Comparison of ENCODE assay signal across 11 cellular contexts in the genomic region with DNA sequence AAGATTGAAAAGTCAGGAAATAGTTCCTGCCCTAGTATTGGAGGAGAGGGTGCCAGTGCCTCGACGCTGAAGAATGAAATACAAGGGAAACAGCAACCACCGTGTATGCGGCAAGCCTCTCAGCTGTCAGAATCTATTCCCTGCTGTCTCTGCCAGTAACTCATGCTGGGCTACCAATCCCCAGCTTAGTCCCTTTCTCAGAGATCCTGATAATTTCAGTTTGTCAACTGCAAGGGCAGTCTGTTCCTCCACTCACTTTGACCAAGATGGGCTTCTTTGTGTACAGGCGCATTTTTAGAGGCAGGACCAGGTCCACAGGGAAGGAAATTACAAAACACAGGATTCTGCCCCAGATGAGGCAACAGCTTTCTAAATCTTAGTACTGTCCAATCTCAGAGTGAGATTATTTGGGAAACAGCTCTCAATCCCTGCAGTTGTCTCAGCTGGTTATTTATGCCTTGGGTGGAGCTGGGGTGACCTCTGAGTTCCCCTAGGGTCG. TPM values are rescaled to one million over a fixed set of nuclear protein-coding genes. Genes with fewer than 3 reads are reported as not detected.
A peak's percentile ranks its signal among the peaks of the same experiment; 100 is the strongest.
DNase-seq lines count a peak whose midpoint lies in the region; ATAC-seq, FAIRE-seq and TF ChIP-seq lines count a peak whose summit lies in the region.
"Had no signal": no experiment of that assay in that cellular context is flagged by ENCODE, and none has a peak within 500 bp of the region (broad histone marks: within the 10 kb centered on the region; RNA-seq: fewer than 3 reads in every experiment).

No MANE protein-coding gene starts in this region.

- H3K79me2 ChIP-seq in H1 (ENCODE audit: control insufficient read depth in 1 of 2, insufficient read depth in 2 of 2, low read length in 2 of 2): no peaks in the 10 kb centered on the region
- H3K79me2 ChIP-seq in osteoblast (ENCODE audit: insufficient read depth, low read length): peaks cover 60% of the 10 kb centered on the region

- H3K4me1 Mint-ChIP-seq in Calu3 (ENCODE audit: low read depth, unreplicated experiment): peaks cover 43% of the 10 kb centered on the region
- peaks cover 24% of the 10 kb centered on the region for H3K4me1 Mint-ChIP-seq in activated CD4-positive, alpha-beta T cell treated with anti-CD3 and anti-CD28 coated beads for 36 hours

- no peak for DNase-seq in Calu3
- DNase-seq in NCI-H526 treated with DMSO at 0.1 percent for 48 hours (lab: John Stamatoyannopoulos, UW): peak; percentile 40
- no peak for DNase-seq in H1 (ENCODE audit: low read depth in 1 of 2, low spot score in 2 of 2)
- DNase-seq in osteoblast (ENCODE audit: insufficient read length, low spot score, missing footprints): peak; percentile 70
- DNase-seq in MV-4-11 (lab: John Stamatoyannopoulos, UW): no peak
- no peak for DNase-seq in activated CD4-positive, alpha-beta T cell treated with anti-CD3 and anti-CD28 coated beads for 36 hours
- DNase-seq: activated naive CD8-positive, alpha-beta T cell treated with anti-CD3 and anti-CD28 coated beads, Interleukin-2, amount 10 ng/mL, durations not matched to agents 7 days and 5 days; NCI-H1048 had no signal

- no peak overlapping the region for H2BK120ac ChIP-seq in H1 (replicated peaks; ENCODE audit: low read depth, low read length)

- 67% methylated on average over 6 of the region's 6 CpGs; no CpG with 5 or more reads in 1 of the 2 experiments for WGBS in H1 (ENCODE audit: extremely low coverage in 1 of 2, insufficient coverage in 1 of 2, insufficient read length in 1 of 2, insufficient replicate concordance in 2 of 2, low coverage in 1 of 2, low lambda C conversion rate in 2 of 2, missing lambda C conversion rate in 1 of 2), 2 experiments

- no peak overlapping the region for H2BK20ac ChIP-seq in H1 (ENCODE audit: low read length)

- TF ChIP-seq CTCF in Calu3 (IDR thresholded peaks at IDR 0.05; ENCODE audit: unreplicated experiment): no peak
- no peak for TF ChIP-seq CTCF in H1 (IDR thresholded peaks at IDR 0.05; ENCODE audit: control extremely low read depth in 1 of 3, insufficient read depth in 1 of 3, low read depth in 1 of 3, low read length in 3 of 3)
- no peak for TF ChIP-seq CTCF in osteoblast (IDR thresholded peaks at IDR 0.05; ENCODE audit: extremely low read depth, low read depth, low read length)

- no peak for TF ChIP-seq RAD21 in H1 (IDR thresholded peaks at IDR 0.05 in 1 of 2, conservative IDR thresholded peaks at IDR 0.05 in 1 of 2; ENCODE audit: low read depth in 2 of 2, low read length in 2 of 2)

- H2AFZ ChIP-seq in H1 (ENCODE audit: low read length) (no peak overlapping the region), osteoblast (ENCODE audit: low read length) (peak overlapping the region; percentile 25)

- H3K4me1 ChIP-seq in H1 (replicated peaks in 1 of 4; ENCODE audit: control insufficient read depth in 3 of 4, insufficient read depth in 4 of 4, low read length in 3 of 4): peaks cover 3 to 7% (median 6%) of the 10 kb centered on the region in 4 experiments; a peak in 6 of 7 replicates
- H3K4me1 ChIP-seq in osteoblast (ENCODE audit: insufficient read depth, low read length): peaks cover 31% of the 10 kb centered on the region
- H3K4me1 ChIP-seq: pancreas had no signal

- no peak for TF ChIP-seq EP300 in H1 (IDR thresholded peaks at IDR 0.05; ENCODE audit: borderline replicate concordance in 1 of 2, low read depth in 2 of 2, low read length in 2 of 2)

- no peak overlapping the region for H2AK5ac ChIP-seq in H1 (ENCODE audit: low read depth, low read length)

- no peak overlapping the region for H4K5ac ChIP-seq in H1 (ENCODE audit: insufficient read length, low read depth, low read length)

- no peak overlapping the region for H3K14ac ChIP-seq in H1 (ENCODE audit: insufficient read length)

- no peak for FAIRE-seq in H1 (lab: Jason Lieb, UNC)
- FAIRE-seq: pancreas had no signal

- no peak overlapping the region; the same call in 1 of the 2 replicates for H2BK12ac ChIP-seq in H1 (ENCODE audit: low read depth, low read length)

- no peak overlapping the region for H3K4ac ChIP-seq in H1 (replicated peaks; ENCODE audit: insufficient read length, low read depth, low read length)

- H3K27ac ChIP-seq in H1 (ENCODE audit: low read depth, low read length) (no peak overlapping the region), osteoblast (ENCODE audit: low read depth, low read length) (peak overlapping the region; percentile 81)
- H3K27ac ChIP-seq: pancreas had no signal

- POLR2A ChIA-PET in H1 (lab: Charles Lee; ENCODE audit: partially characterized antibody): interaction anchor here (0.5 to 9.9 kb wide), 11 partner anchors 10 to 744 kb away, joined by 3 to 83 read pairs (median 8); partner anchors contain the start of genes NOB1, TERF2 and WWP2
- POLR2A ChIA-PET in activated CD4-positive, alpha-beta T cell treated with anti-CD3 and anti-CD28 coated beads for 36 hours (lab: Charles Lee): interaction anchor here (0.6 to 2.0 kb wide), 3 partner anchors 30 to 255 kb away, joined by 3 to 5 read pairs (median 4); partner anchors contain the start of gene NOB1

- no peak overlapping the region for H3K18ac ChIP-seq in H1 (ENCODE audit: extremely low read depth, low read length)

- no peak for ATAC-seq in HG03039 (IDR thresholded peaks at IDR 0.05; ENCODE audit: unreplicated experiment)
- no peak for ATAC-seq in HG03457 (IDR thresholded peaks at IDR 0.05; ENCODE audit: unreplicated experiment)
- ATAC-seq in activated CD4-positive, alpha-beta T cell treated with anti-CD3 and anti-CD28 coated beads for 36 hours: no peak
- ATAC-seq: pancreas had no signal

- no peak overlapping the region for H3K9ac ChIP-seq in H1 (replicated peaks in 1 of 4; ENCODE audit: extremely low read depth in 1 of 4, low read depth in 3 of 4, low read length in 3 of 4)

- H3K36me3 ChIP-seq in H1 (ENCODE audit: control insufficient read depth in 2 of 4, insufficient read depth in 4 of 4, low read length in 3 of 4) (no peaks in the 10 kb centered on the region), osteoblast (ENCODE audit: insufficient read depth, low read length) (peaks cover 18% of the 10 kb centered on the region)
- H3K36me3 ChIP-seq: pancreas had no signal

- H3K4me3 ChIP-seq in H1 (ENCODE audit: extremely low read depth in 1 of 4, insufficient read depth in 2 of 4, low read depth in 3 of 4, low read length in 4 of 4) (no peak overlapping the region), osteoblast (ENCODE audit: insufficient read depth, low read length) (peak overlapping the region; percentile 87)

- H3K27me3 ChIP-seq in H1 (replicated peaks in 1 of 4; ENCODE audit: control insufficient read depth in 3 of 4, extremely low read depth in 1 of 4, insufficient read depth in 3 of 4, low read length in 3 of 4): no peaks in the 10 kb centered on the region
- no peaks in the 10 kb centered on the region for H3K27me3 ChIP-seq in osteoblast (ENCODE audit: insufficient read depth, low read length)
- H3K27me3 ChIP-seq: pancreas had no signal

- H3K79me1 ChIP-seq in H1 (ENCODE audit: low read depth, low read length): 0 out of 2 replicates have a peak, but pooled peaks cover 2% of the 10 kb centered on the region

- peak overlapping the region; percentile 22 for H4K91ac ChIP-seq in H1 (replicated peaks; ENCODE audit: insufficient read length, low read length)

- peaks cover 8% of the 10 kb centered on the region; the same call in 1 of the 2 replicates for H3K23me2 ChIP-seq in H1 (ENCODE audit: low read depth, low read length)

- H3K4me3 Mint-ChIP-seq in Calu3 (ENCODE audit: low read depth, unreplicated experiment): peak overlapping the region; percentile 81
- H3K4me3 Mint-ChIP-seq in activated CD4-positive, alpha-beta T cell treated with anti-CD3 and anti-CD28 coated beads for 36 hours: no peak overlapping the region

- no peak overlapping the region for H3K56ac ChIP-seq in H1 (replicated peaks; ENCODE audit: insufficient read length, low read depth, low read length)

- no peak overlapping the region for H2BK15ac ChIP-seq in H1 (ENCODE audit: low read length)

- CTCF ChIA-PET in Calu3 (lab: Charles Lee): interaction anchor here (0.6 to 1.7 kb wide), 3 partner anchors 9 to 29 kb away, joined by 3 to 11 read pairs (median 4); partner anchors contain the start of gene NOB1
- CTCF ChIA-PET in H1 (lab: Charles Lee; ENCODE audit: partially characterized antibody): interaction anchor here (0.6 to 13.1 kb wide), 8 partner anchors 11 to 852 kb away, joined by 3 to 88 read pairs (median 4); partner anchors contain the start of gene NOB1
- CTCF ChIA-PET in activated CD4-positive, alpha-beta T cell treated with anti-CD3 and anti-CD28 coated beads for 36 hours (lab: Charles Lee): interaction anchor here (1.1 to 2.7 kb wide), 4 partner anchors 16 to 1196 kb away, joined by 3 to 13 read pairs (median 4); no protein-coding TSS in a partner anchor

- H3K4me2 ChIP-seq in H1 (ENCODE audit: insufficient read depth in 1 of 2, low read depth in 2 of 2, low read length in 2 of 2) (peak overlapping the region in 1 of 2 experiments; percentile 86; a peak in 2 of 4 replicates), osteoblast (ENCODE audit: insufficient read depth, low read length) (peak overlapping the region; percentile 97)

- H3K27ac Mint-ChIP-seq in Calu3 (ENCODE audit: unreplicated experiment): peak overlapping the region; percentile 99
- no peak overlapping the region for H3K27ac Mint-ChIP-seq in activated CD4-positive, alpha-beta T cell treated with anti-CD3 and anti-CD28 coated beads for 36 hours

- H3K9me3 ChIP-seq in H1 (ENCODE audit: insufficient read depth in 2 of 2, low read depth in 1 of 2, low read length in 1 of 2) (no peaks in the 10 kb centered on the region), osteoblast (ENCODE audit: low read depth, low read length) (no peaks in the 10 kb centered on the region)
- H3K9me3 ChIP-seq: pancreas had no signal

- peaks cover 87% of the 10 kb centered on the region for H3K36me3 Mint-ChIP-seq in Calu3 (ENCODE audit: insufficient read depth, unreplicated experiment)
- H3K36me3 Mint-ChIP-seq in activated CD4-positive, alpha-beta T cell treated with anti-CD3 and anti-CD28 coated beads for 36 hours (ENCODE audit: low read depth): no peaks in the 10 kb centered on the region
- H3K36me3 Mint-ChIP-seq: activated naive CD8-positive, alpha-beta T cell treated with anti-CD3 and anti-CD28 coated beads, Interleukin-2, amount 10 ng/mL, durations not matched to agents 7 days and 5 days had no signal

- no peak overlapping the region for H3K23ac ChIP-seq in H1 (ENCODE audit: insufficient read length)

- no peaks in the 10 kb centered on the region for H3K9me3 Mint-ChIP-seq in Calu3 (ENCODE audit: low read depth, unreplicated experiment)
- no peaks in the 10 kb centered on the region for H3K9me3 Mint-ChIP-seq in activated CD4-positive, alpha-beta T cell treated with anti-CD3 and anti-CD28 coated beads for 36 hours (ENCODE audit: low read depth)
- H3K9me3 Mint-ChIP-seq: activated naive CD8-positive, alpha-beta T cell treated with anti-CD3 and anti-CD28 coated beads, Interleukin-2, amount 10 ng/mL, durations not matched to agents 7 days and 5 days had no signal

- H2BK5ac ChIP-seq in H1 (ENCODE audit: low read depth, low read length): no peak overlapping the region

- H4K20me1 ChIP-seq in H1 (replicated peaks in 1 of 2; ENCODE audit: control insufficient read depth in 1 of 2, insufficient read depth in 2 of 2, low read length in 2 of 2) (no peaks in the 10 kb centered on the region), osteoblast (ENCODE audit: insufficient read depth, low read length) (peaks cover 4% of the 10 kb centered on the region)

- intact Hi-C loops in Calu3 (cut with micrococcal nuclease; ENCODE audit: unreplicated experiment): no loop called here
- intact Hi-C loops in activated CD4-positive, alpha-beta T cell treated with anti-CD3 and anti-CD28 coated beads for 36 hours (cut with DNase I, micrococcal nuclease): no loop called here

- TF ChIP-seq POLR2A in H1 (IDR thresholded peaks at IDR 0.05; ENCODE audit: control extremely low read depth in 1 of 2, low read depth in 2 of 2, low read length in 2 of 2): no peak

- no peaks in the 10 kb centered on the region for H3K27me3 Mint-ChIP-seq in Calu3 (ENCODE audit: unreplicated experiment)
- no peaks in the 10 kb centered on the region for H3K27me3 Mint-ChIP-seq in activated CD4-positive, alpha-beta T cell treated with anti-CD3 and anti-CD28 coated beads for 36 hours
- H3K27me3 Mint-ChIP-seq: activated naive CD8-positive, alpha-beta T cell treated with anti-CD3 and anti-CD28 coated beads, Interleukin-2, amount 10 ng/mL, durations not matched to agents 7 days and 5 days had no signal

- no TSS peak for BruUV-seq in Calu3 (replicated peaks; lab: Mats Ljungman, UMichigan)

- H4K8ac ChIP-seq in H1 (ENCODE audit: extremely low read depth, insufficient read depth, low read length): no peak overlapping the region

RNA-seq across cellular contexts. Expression of gene NQO1, which starts 1.3 kb away (rescaled TPM):
- total RNA-seq in Calu3 (2022): 365 and 415 TPM in 2 replicates
- 45.3 and 45.7 TPM in 2 replicates for total RNA-seq in H1 (2021; fragmentation: NEBNext Ultra II Directional; extraction: Animal tissue kit (Norgen Biotek cat#: 25700))
- polyA plus RNA-seq in H1 (2011; rRNA removed): 24.6 and 32.7 TPM in 2 replicates
- 34.3 TPM for polyA plus RNA-seq in H1 (2011; cell fraction: cytosol; rRNA removed)
- 20.5 TPM for polyA plus RNA-seq in H1 (2011; cell fraction: nucleus; rRNA removed)
- polyA plus RNA-seq in H1 (2012, experiment 1 of 2): 46.7 to 66.1 TPM (median 57.0 TPM) in 4 replicates
- 96.8 TPM for polyA plus RNA-seq in H1 (2012, experiment 2 of 2)
- 72.7 TPM for polyA plus RNA-seq in H1 (2013, experiment 1 of 2)
- polyA plus RNA-seq in H1 (2013, experiment 2 of 2): 74.9 TPM
- 32.8 and 33.4 TPM in 2 replicates for polyA minus RNA-seq in H1 (2011; rRNA and poly(A)+ RNA removed)
- polyA minus RNA-seq in H1 (2011; cell fraction: cytosol; rRNA and poly(A)+ RNA removed): 15.0 TPM
- 11.0 TPM for polyA minus RNA-seq in H1 (2011; cell fraction: nucleus; rRNA and poly(A)+ RNA removed)
- total RNA-seq in osteoblast: 327 TPM in 2 replicates
- 10 to 100 TPM in 1 of 2 experiments, 1 to 10 TPM in 1; 9.9 to 11.4 TPM for total RNA-seq in activated CD4-positive, alpha-beta T cell treated with anti-CD3 and anti-CD28 coated beads for 36 hours

RNA-seq across cellular contexts. Expression of gene NOB1, which starts 29.7 kb away (rescaled TPM):
- total RNA-seq in Calu3 (2022) (82.4 and 88.2 TPM in 2 replicates), osteoblast (35.5 and 36.2 TPM in 2 replicates)
- total RNA-seq in H1 (2021; fragmentation: NEBNext Ultra II Directional; extraction: Animal tissue kit (Norgen Biotek cat#: 25700)): 88.2 and 92.5 TPM in 2 replicates
- 108 and 127 TPM in 2 replicates for polyA plus RNA-seq in H1 (2011; rRNA removed)
- polyA plus RNA-seq in H1 (2011; cell fraction: cytosol; rRNA removed): 134 TPM
- polyA plus RNA-seq in H1 (2011; cell fraction: nucleus; rRNA removed): 106 TPM
- 77.1 to 120 TPM (median 115 TPM) in 4 replicates for polyA plus RNA-seq in H1 (2012, experiment 1 of 2)
- polyA plus RNA-seq in H1 (2012, experiment 2 of 2): 103 TPM
- polyA plus RNA-seq in H1 (2013, experiment 1 of 2): 69.4 TPM
- polyA plus RNA-seq in H1 (2013, experiment 2 of 2): 70.7 TPM
- 83.3 and 98.7 TPM in 2 replicates for polyA minus RNA-seq in H1 (2011; rRNA and poly(A)+ RNA removed)
- polyA minus RNA-seq in H1 (2011; cell fraction: cytosol; rRNA and poly(A)+ RNA removed): 75.2 TPM
- polyA minus RNA-seq in H1 (2011; cell fraction: nucleus; rRNA and poly(A)+ RNA removed): 69.7 TPM
- 100 to 1,000 TPM; 109 to 112 TPM for total RNA-seq in activated CD4-positive, alpha-beta T cell treated with anti-CD3 and anti-CD28 coated beads for 36 hours

RNA-seq across cellular contexts. Expression of gene WWP2, which starts 37.1 kb away (rescaled TPM):
- total RNA-seq in Calu3 (2022) (47.5 and 53.8 TPM in 2 replicates), osteoblast (43.3 and 46.7 TPM in 2 replicates)
- total RNA-seq in H1 (2021; fragmentation: NEBNext Ultra II Directional; extraction: Animal tissue kit (Norgen Biotek cat#: 25700)): 42.2 and 44.3 TPM in 2 replicates
- 14.1 and 37.6 TPM in 2 replicates for polyA plus RNA-seq in H1 (2011; rRNA removed)
- 11.2 TPM for polyA plus RNA-seq in H1 (2011; cell fraction: cytosol; rRNA removed)
- polyA plus RNA-seq in H1 (2011; cell fraction: nucleus; rRNA removed): 36.5 TPM
- polyA plus RNA-seq in H1 (2012, experiment 1 of 2): 26.9 to 31.9 TPM (median 29.8 TPM) in 4 replicates
- polyA plus RNA-seq in H1 (2012, experiment 2 of 2): 20.9 TPM
- polyA plus RNA-seq in H1 (2013, experiment 1 of 2): 21.8 TPM
- polyA plus RNA-seq in H1 (2013, experiment 2 of 2): 19.7 TPM
- polyA minus RNA-seq in H1 (2011; rRNA and poly(A)+ RNA removed): 18.5 and 23.8 TPM in 2 replicates
- 16.5 TPM for polyA minus RNA-seq in H1 (2011; cell fraction: cytosol; rRNA and poly(A)+ RNA removed)
- 22.4 TPM for polyA minus RNA-seq in H1 (2011; cell fraction: nucleus; rRNA and poly(A)+ RNA removed)
- 10 to 100 TPM; 43.3 to 44.6 TPM for total RNA-seq in activated CD4-positive, alpha-beta T cell treated with anti-CD3 and anti-CD28 coated beads for 36 hours

Comparison
In these comparisons a context has a peak if more than half of its experiments do, and no peak if none do; other contexts are left out.
1. DNase-seq: peak in NCI-H526 treated with DMSO at 0.1 percent for 48 hours (single experiment) and osteoblast (single experiment); none in Calu3 (single experiment), H1 (0 of 2), MV-4-11 (single experiment) and activated CD4-positive, alpha-beta T cell treated with anti-CD3 and anti-CD28 coated beads for 36 hours (single experiment).